22 cellular contexts compared by ENCODE assay signal in genomic region chr13:27419333-27419732, GRCh38. TPM values are rescaled to one million over a fixed set of nuclear protein-coding genes. Genes with fewer than 3 reads are reported as not detected.
A peak's percentile ranks its signal among the peaks of the same experiment; 100 is the strongest.
DNase-seq lines count a peak whose midpoint lies in the region.
"Had no signal": no experiment of that assay in that cellular context is flagged by ENCODE, and none has a peak within 500 bp of the region (broad histone marks: within the 10 kb centered on the region; RNA-seq: fewer than 3 reads in every experiment).

No MANE protein-coding gene starts in this region.

- DNase-seq in EH (ENCODE audit: low read depth), result peak; percentile 34
- DNase-seq in M059J (ENCODE audit: low read depth), result peak; percentile 74
- peak; percentile 24 for DNase-seq in astrocyte of the hippocampus (ENCODE audit: low read depth, low spot score)
- DNase-seq in kidney tubule cell (ENCODE audit: low spot score), result peak; percentile 13
- DNase-seq in cerebellar cortex (ENCODE audit: low spot score), result no peak
- no peak for DNase-seq in NCI-H1092 treated with DMSO at 0.1 percent for 48 hours (lab: John Stamatoyannopoulos, UW)
- no peak for DNase-seq in GOT3 (lab: John Stamatoyannopoulos, UW)
- DNase-seq: activated CD4-positive, alpha-beta T cell treated with anti-CD3 and anti-CD28 coated beads, Interleukin-2, amount 10 ng/mL, durations not matched to agents 7 days and 5 days; activated naive CD4-positive, alpha-beta T cell treated with Interleukin-2 at 50 U/mL for 16 hours; activated T-cell treated with anti-CD3 and anti-CD28 coated beads, Interleukin-2, amount 50 U/mL, for 24 hours; C1 segment of cervical spinal cord; Caco-2; cerebellar nuclear complex; esophagus squamous epithelium; KG1; mucosa of descending colon; NCI-H146; NCI-H2107; nephron progenitor cell; stimulated activated CD4-positive, alpha-beta T cell treated with anti-CD3 and anti-CD28 coated beads, Interleukin-15, amount 100 ng/mL, for 24 hours; T-cell; upper lobe of left lung had no signal

RNA-seq across cellular contexts. Expression of gene GTF3A, which starts 5.1 kb away (rescaled TPM):
- total RNA-seq in M059J (2014; rRNA removed; shearing (Covaris generic)), result 148 and 153 TPM in 2 replicates

RNA-seq across cellular contexts. Expression of gene MTIF3, which starts 31.0 kb away (rescaled TPM):
- 61.7 and 76.7 TPM in 2 replicates for total RNA-seq in M059J (2014; rRNA removed; shearing (Covaris generic))

Comparison
In these comparisons a context has a peak if more than half of its experiments do, and no peak if none do; other contexts are left out.
1. DNase-seq: peak in EH (single experiment), M059J (single experiment), astrocyte of the hippocampus (single experiment) and kidney tubule cell (single experiment); none in cerebellar cortex (single experiment), NCI-H1092 treated with DMSO at 0.1 percent for 48 hours (single experiment) and GOT3 (single experiment).